In the genomic region with DNA sequence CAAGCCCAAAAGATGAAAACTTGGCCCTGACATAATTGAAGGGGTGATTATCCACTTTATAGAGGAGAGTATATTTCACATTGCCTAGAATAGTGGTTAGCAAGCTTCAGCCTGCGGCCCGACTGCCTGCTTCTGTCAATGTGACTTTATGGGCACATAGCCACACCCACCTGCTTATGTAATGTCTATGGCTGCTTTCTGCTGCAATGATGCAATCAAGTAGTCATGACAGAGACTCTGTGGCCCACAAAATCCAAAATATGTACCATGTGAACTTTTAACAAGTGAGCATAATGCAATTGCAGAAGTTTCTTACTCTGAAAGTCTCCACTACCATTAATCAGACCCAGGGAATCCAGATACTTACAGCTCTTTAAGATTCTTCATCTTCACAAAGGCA, we compare ENCODE assay signal across 16 cellular contexts.
DNase-seq lines count a peak whose midpoint lies in the region; TF ChIP-seq lines count a peak whose summit lies in the region.
"Had no signal": no experiment of that assay in that cellular context is flagged by ENCODE, and none has a peak within 500 bp of the region (broad histone marks: within the 10 kb centered on the region; RNA-seq: fewer than 3 reads in every experiment).

No MANE protein-coding gene starts in this region.

- POLR2A ChIA-PET in CD4-positive, alpha-beta memory T cell (lab: Charles Lee; ENCODE audit: partially characterized antibody) = no interaction called here

- no peak for DNase-seq in CD4-positive, alpha-beta memory T cell
- DNase-seq in NB4 (ENCODE audit: low read depth) (peak; percentile 64), osteocyte (ENCODE audit: extremely low spot score, unreplicated experiment) (no peak), AG08396 (ENCODE audit: low spot score) (no peak), NCI-H2196 (lab: John Stamatoyannopoulos, UW; ENCODE audit: unreplicated experiment) (no peak), NCI-H1930 (lab: John Stamatoyannopoulos, UW) (no peak), mesendoderm (no peak)
- DNase-seq: activated T-cell treated with anti-CD3 and anti-CD28 coated beads for 4 hours; cerebellar nuclear complex; DND-41; NCI-H774; stimulated activated CD4-positive, alpha-beta T cell treated with anti-CD3 and anti-CD28 coated beads, Interleukin-2, amount 100 ng/mL, for 24 hours; T-helper 2 cell had no signal

- H3K27ac ChIP-seq in CD4-positive, alpha-beta memory T cell (ENCODE audit: low read depth, low read length) = no peak overlapping the region
- H3K27ac ChIP-seq in cingulate gyrus (ENCODE audit: low read depth, low read length) = peak overlapping the region; percentile 34
- no peak overlapping the region for H3K27ac ChIP-seq in mesendoderm (ENCODE audit: low read depth, low read length)

- whole genome bisulfite sequencing in mesendoderm (ENCODE audit: extremely low coverage, insufficient coverage, low lambda C conversion rate) = no CpG with 5 or more reads among the region's 2 CpGs

- no peaks in the 10 kb centered on the region for H3K79me2 ChIP-seq in mesendoderm (ENCODE audit: control insufficient read depth, insufficient read depth, low read length)

- no peaks in the 10 kb centered on the region for H3K27me3 Mint-ChIP-seq in CD4-positive, alpha-beta memory T cell
- no peaks in the 10 kb centered on the region for H3K27me3 Mint-ChIP-seq in osteocyte (ENCODE audit: unreplicated experiment)
- H3K27me3 Mint-ChIP-seq: natural killer cell treated with Interleukin-12 subunit alpha and Interleukin-12 subunit beta and Interleukin-15 and Interleukin-18, amount 100 ng/mL, for 72 hours had no signal

- H3K4me1 Mint-ChIP-seq in CD4-positive, alpha-beta memory T cell = peaks cover 22 to 27% (median 24%) of the 10 kb centered on the region in 4 donors
- H3K4me1 Mint-ChIP-seq in osteocyte (ENCODE audit: unreplicated experiment) = peaks cover 84% of the 10 kb centered on the region

- intact Hi-C loops in CD4-positive, alpha-beta memory T cell (cut with micrococcal nuclease) = loop anchor here (10.0 kb wide), 1 partner anchor 607 kb away; no protein-coding TSS in a partner anchor

- H3K4ac ChIP-seq in mesendoderm (ENCODE audit: low read depth, low read length) = no peak overlapping the region

- no peak overlapping the region for H3K4me3 ChIP-seq in CD4-positive, alpha-beta memory T cell (ENCODE audit: low read length in 2 of 2)
- H3K4me3 ChIP-seq in NB4 (ENCODE audit: low read depth, low read length) (no peak overlapping the region), mesendoderm (ENCODE audit: low read length) (no peak overlapping the region)
- H3K4me3 ChIP-seq: uterus had no signal

- no peak overlapping the region for H2AK5ac ChIP-seq in mesendoderm (ENCODE audit: low read length)

- no peak overlapping the region for H2BK120ac ChIP-seq in mesendoderm (ENCODE audit: low read depth, low read length)

- no peaks in the 10 kb centered on the region for H3K79me1 ChIP-seq in mesendoderm (ENCODE audit: low read length)

- no peaks in the 10 kb centered on the region for H3K9me3 Mint-ChIP-seq in CD4-positive, alpha-beta memory T cell
- H3K9me3 Mint-ChIP-seq in osteocyte (ENCODE audit: unreplicated experiment) = no peaks in the 10 kb centered on the region
- H3K9me3 Mint-ChIP-seq: natural killer cell treated with Interleukin-12 subunit alpha and Interleukin-12 subunit beta and Interleukin-15 and Interleukin-18, amount 100 ng/mL, for 72 hours had no signal

- no peak overlapping the region for H2BK5ac ChIP-seq in mesendoderm (ENCODE audit: low read length)

- H3K18ac ChIP-seq in mesendoderm (ENCODE audit: low read length) = no peak overlapping the region

- H4K5ac ChIP-seq in mesendoderm (ENCODE audit: low read length) = no peak overlapping the region

- H4K8ac ChIP-seq in mesendoderm (ENCODE audit: low read depth, low read length) = no peak overlapping the region

- no peak overlapping the region for H3K4me2 ChIP-seq in mesendoderm (ENCODE audit: low read length)

- H3K27me3 ChIP-seq in CD4-positive, alpha-beta memory T cell (ENCODE audit: insufficient read depth, low read length) = no peaks in the 10 kb centered on the region
- H3K27me3 ChIP-seq in mesendoderm (ENCODE audit: insufficient read depth, low read length, poor library complexity) = no peaks in the 10 kb centered on the region
- H3K27me3 ChIP-seq: uterus had no signal

- no peak for TF ChIP-seq POLR2A in NB4 (IDR thresholded peaks at IDR 0.05; ENCODE audit: extremely low read depth, insufficient read length)

- no peaks in the 10 kb centered on the region for H3K9me3 ChIP-seq in CD4-positive, alpha-beta memory T cell (ENCODE audit: control insufficient read depth in 1 of 2, low read length in 2 of 2)
- H3K9me3 ChIP-seq: uterus had no signal

- peaks cover 37% of the 10 kb centered on the region for H3K36me3 ChIP-seq in CD4-positive, alpha-beta memory T cell (ENCODE audit: insufficient read depth, low read length)
- H3K36me3 ChIP-seq in mesendoderm (ENCODE audit: control insufficient read depth, insufficient read depth, low read length) = peaks cover 3% of the 10 kb centered on the region
- H3K36me3 ChIP-seq: uterus had no signal

- H3K9ac ChIP-seq in mesendoderm (ENCODE audit: low read length) = no peak overlapping the region

- H3K4me3 Mint-ChIP-seq in CD4-positive, alpha-beta memory T cell = no peak overlapping the region
- no peak overlapping the region for H3K4me3 Mint-ChIP-seq in osteocyte (ENCODE audit: unreplicated experiment)
- H3K4me3 Mint-ChIP-seq: natural killer cell treated with Interleukin-12 subunit alpha and Interleukin-12 subunit beta and Interleukin-15 and Interleukin-18, amount 100 ng/mL, for 72 hours had no signal

- H3K23ac ChIP-seq in mesendoderm (ENCODE audit: low read length) = no peak overlapping the region

- TF ChIP-seq CTCF in NB4 (IDR thresholded peaks at IDR 0.05; ENCODE audit: low read depth, low read length) = no peak
- TF ChIP-seq CTCF in osteocyte (IDR thresholded peaks at IDR 0.05) = no peak

- H3K56ac ChIP-seq in mesendoderm (ENCODE audit: low read length) = no peak overlapping the region

- H3K27ac Mint-ChIP-seq in CD4-positive, alpha-beta memory T cell = peak overlapping the region; percentile 43 to 84 (median 59)
- H3K27ac Mint-ChIP-seq in osteocyte (ENCODE audit: unreplicated experiment) = peak overlapping the region; percentile 65
- H3K27ac Mint-ChIP-seq: natural killer cell treated with Interleukin-12 subunit alpha and Interleukin-12 subunit beta and Interleukin-15 and Interleukin-18, amount 100 ng/mL, for 72 hours had no signal

- peaks cover 26 to 69% of the 10 kb centered on the region in 2 donors for H3K36me3 Mint-ChIP-seq in CD4-positive, alpha-beta memory T cell
- peaks cover 42% of the 10 kb centered on the region for H3K36me3 Mint-ChIP-seq in osteocyte (ENCODE audit: unreplicated experiment)
- H3K36me3 Mint-ChIP-seq: natural killer cell treated with Interleukin-12 subunit alpha and Interleukin-12 subunit beta and Interleukin-15 and Interleukin-18, amount 100 ng/mL, for 72 hours had no signal

- no peak overlapping the region for H2BK15ac ChIP-seq in mesendoderm (replicated peaks; ENCODE audit: low read depth)

- peaks cover 25% of the 10 kb centered on the region for H3K4me1 ChIP-seq in CD4-positive, alpha-beta memory T cell (ENCODE audit: insufficient read depth, low read length)
- H3K4me1 ChIP-seq in mesendoderm (ENCODE audit: control insufficient read depth, low read depth, low read length) = no peaks in the 10 kb centered on the region

- CTCF ChIA-PET in CD4-positive, alpha-beta memory T cell (lab: Charles Lee; ENCODE audit: partially characterized antibody) = interaction anchor here (1.6 to 4.2 kb wide), 2 partner anchors 11 to 20 kb away, joined by 8 to 24 read pairs; no protein-coding TSS in a partner anchor
